In the genomic region with DNA sequence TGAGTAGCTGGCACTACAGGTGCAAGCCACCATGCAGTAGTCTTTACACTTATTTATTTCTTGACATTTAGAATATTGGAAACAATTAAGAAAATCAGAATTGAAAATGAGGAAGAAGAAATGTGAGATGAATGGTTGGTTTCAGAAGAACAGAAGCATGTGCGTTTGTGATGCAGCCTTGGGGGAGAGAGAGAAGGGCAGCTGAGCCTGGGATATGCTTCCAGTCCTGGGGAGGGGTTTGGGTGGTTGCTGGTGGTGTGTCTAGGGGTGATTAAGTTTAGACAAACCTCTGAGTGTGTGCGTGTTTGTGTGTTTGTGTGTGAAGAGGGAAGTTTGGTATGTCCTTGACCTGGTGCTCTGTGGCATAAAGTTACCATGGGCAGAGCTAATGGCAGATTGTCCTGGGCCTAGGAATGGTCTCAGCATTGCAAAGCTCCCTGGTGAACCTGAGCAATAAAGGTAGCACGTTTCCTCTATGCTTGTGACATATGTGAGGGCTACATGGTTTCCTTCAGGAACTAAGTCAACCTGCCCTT, we compare ENCODE assay signal across 1 cellular context.
A peak's percentile ranks its signal among the peaks of the same experiment; 100 is the strongest.
TF ChIP-seq lines count a peak whose summit lies in the region.

No MANE protein-coding gene starts in this region.

TF ChIP-seq in HepG2, 621 proteins besides CTCF, POLR2A, EP300 and RAD21:
- TF ChIP-seq, protein P1, sequence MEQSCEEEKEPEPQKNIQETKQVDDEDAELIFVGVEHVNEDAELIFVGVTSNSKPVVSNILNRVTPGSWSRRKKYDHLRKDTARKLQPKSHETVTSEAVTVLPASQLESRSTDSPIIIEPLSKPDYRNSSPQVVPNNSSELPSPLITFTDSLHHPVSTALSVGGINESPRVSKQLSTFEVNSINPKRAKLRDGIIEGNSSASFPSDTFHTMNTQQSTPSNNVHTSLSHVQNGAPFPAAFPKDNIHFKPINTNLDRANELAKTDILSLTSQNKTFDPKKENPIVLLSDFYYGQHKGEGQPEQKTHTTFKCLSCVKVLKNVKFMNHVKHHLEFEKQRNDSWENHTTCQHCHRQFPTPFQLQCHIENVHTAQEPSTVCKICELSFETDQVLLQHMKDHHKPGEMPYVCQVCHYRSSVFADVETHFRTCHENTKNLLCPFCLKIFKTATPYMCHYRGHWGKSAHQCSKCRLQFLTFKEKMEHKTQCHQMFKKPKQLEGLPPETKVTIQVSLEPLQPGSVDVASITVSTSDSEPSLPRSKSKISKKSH (CRISPR knock-in tag; IDR thresholded peaks at IDR 0.05; ENCODE audit: borderline replicate concordance), result no peak
- TF ChIP-seq, protein P2, sequence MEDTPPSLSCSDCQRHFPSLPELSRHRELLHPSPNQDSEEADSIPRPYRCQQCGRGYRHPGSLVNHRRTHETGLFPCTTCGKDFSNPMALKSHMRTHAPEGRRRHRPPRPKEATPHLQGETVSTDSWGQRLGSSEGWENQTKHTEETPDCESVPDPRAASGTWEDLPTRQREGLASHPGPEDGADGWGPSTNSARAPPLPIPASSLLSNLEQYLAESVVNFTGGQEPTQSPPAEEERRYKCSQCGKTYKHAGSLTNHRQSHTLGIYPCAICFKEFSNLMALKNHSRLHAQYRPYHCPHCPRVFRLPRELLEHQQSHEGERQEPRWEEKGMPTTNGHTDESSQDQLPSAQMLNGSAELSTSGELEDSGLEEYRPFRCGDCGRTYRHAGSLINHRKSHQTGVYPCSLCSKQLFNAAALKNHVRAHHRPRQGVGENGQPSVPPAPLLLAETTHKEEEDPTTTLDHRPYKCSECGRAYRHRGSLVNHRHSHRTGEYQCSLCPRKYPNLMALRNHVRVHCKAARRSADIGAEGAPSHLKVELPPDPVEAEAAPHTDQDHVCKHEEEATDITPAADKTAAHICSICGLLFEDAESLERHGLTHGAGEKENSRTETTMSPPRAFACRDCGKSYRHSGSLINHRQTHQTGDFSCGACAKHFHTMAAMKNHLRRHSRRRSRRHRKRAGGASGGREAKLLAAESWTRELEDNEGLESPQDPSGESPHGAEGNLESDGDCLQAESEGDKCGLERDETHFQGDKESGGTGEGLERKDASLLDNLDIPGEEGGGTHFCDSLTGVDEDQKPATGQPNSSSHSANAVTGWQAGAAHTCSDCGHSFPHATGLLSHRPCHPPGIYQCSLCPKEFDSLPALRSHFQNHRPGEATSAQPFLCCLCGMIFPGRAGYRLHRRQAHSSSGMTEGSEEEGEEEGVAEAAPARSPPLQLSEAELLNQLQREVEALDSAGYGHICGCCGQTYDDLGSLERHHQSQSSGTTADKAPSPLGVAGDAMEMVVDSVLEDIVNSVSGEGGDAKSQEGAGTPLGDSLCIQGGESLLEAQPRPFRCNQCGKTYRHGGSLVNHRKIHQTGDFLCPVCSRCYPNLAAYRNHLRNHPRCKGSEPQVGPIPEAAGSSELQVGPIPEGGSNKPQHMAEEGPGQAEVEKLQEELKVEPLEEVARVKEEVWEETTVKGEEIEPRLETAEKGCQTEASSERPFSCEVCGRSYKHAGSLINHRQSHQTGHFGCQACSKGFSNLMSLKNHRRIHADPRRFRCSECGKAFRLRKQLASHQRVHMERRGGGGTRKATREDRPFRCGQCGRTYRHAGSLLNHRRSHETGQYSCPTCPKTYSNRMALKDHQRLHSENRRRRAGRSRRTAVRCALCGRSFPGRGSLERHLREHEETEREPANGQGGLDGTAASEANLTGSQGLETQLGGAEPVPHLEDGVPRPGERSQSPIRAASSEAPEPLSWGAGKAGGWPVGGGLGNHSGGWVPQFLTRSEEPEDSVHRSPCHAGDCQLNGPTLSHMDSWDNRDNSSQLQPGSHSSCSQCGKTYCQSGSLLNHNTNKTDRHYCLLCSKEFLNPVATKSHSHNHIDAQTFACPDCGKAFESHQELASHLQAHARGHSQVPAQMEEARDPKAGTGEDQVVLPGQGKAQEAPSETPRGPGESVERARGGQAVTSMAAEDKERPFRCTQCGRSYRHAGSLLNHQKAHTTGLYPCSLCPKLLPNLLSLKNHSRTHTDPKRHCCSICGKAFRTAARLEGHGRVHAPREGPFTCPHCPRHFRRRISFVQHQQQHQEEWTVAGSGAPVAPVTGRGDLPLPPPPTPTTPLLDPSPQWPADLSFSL (CRISPR knock-in tag; IDR thresholded peaks at IDR 0.05), result peak; percentile 70; the same call in 1 of the 2 replicates
- TF ChIP-seq NR2F6 (IDR thresholded peaks at IDR 0.05) (peak; percentile 44; the same call in 1 of the 2 replicates), NR2F6 (CRISPR knock-in tag; IDR thresholded peaks at IDR 0.05) (peak; percentile 65), ZNF501 (CRISPR knock-in tag; IDR thresholded peaks at IDR 0.05) (0 out of 2 replicates have a peak, but pooled peaks have one; percentile 21), HNF4G (IDR thresholded peaks at IDR 0.05; ENCODE audit: borderline replicate concordance, low read depth, low read length) (no peak), HNF4G (CRISPR knock-in tag; IDR thresholded peaks at IDR 0.05; ENCODE audit: borderline replicate concordance, low read depth) (no peak), SALL1 (CRISPR knock-in tag; IDR thresholded peaks at IDR 0.05) (peak; percentile 6; the same call in 1 of the 2 replicates), RARA (CRISPR knock-in tag; IDR thresholded peaks at IDR 0.05) (peak; percentile 50), ZNF101 (CRISPR knock-in tag; IDR thresholded peaks at IDR 0.05; ENCODE audit: borderline replicate concordance, low read depth) (no peak)
